ENCODE assay signal across 8 cellular contexts in the genomic region with DNA sequence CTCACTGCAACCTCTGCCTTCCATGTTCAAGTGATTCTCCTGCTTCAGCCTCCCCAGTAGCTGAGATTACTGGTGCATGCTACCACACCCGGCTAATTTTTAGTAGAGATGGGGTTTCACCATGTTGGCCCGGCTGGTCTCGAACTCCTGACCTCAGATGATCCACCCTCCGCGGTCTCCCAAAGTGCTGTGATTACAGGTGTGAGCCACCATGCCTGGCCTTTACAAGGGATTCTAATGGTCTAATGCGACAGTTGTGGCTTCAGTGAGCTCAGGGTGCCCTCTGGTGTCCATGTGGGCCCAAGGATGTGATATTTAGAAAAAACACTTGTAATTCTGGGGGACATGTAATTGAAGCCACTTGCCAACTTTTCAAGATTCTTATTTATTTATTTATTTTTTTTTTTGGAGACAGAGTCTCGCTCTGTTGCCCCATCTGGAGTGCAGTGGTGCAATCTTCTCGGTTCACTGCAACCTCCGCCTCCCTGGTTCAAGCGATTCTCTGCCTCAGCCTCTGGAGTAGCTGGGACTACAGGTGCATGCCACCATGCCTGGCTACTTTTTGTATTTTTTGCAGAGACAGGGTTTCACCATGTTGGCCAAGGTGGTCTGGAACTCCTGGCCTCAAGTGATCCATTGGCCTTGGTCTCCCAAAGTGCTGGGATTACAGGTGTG. TPM values are rescaled to one million over a fixed set of nuclear protein-coding genes. Genes with fewer than 3 reads are reported as not detected.
A peak's percentile ranks its signal among the peaks of the same experiment; 100 is the strongest.
DNase-seq lines count a peak whose midpoint lies in the region; TF ChIP-seq lines count a peak whose summit lies in the region.
"Not testable (repeated sequence)": the region's sequence is repeated elsewhere in the genome, so short reads cannot be mapped to it uniquely, and the experiment has no call there.

No MANE protein-coding gene starts in this region.

- H3K9me3 ChIP-seq in neural cell (ENCODE audit: low read length), result not testable (repeated sequence)

- H3F3A ChIP-seq in neural cell (ENCODE audit: insufficient read depth, low read length, poor library complexity, severe bottlenecking), result not testable (repeated sequence)

- not testable (repeated sequence) for H3K9me2 ChIP-seq in neural cell (ENCODE audit: insufficient read depth, low read length)

- H3K27ac Mint-ChIP-seq in IgD-negative memory B cell, result peak overlapping the region in 2 of 3 donors; percentile 9 to 64

- H4K20me1 ChIP-seq in neural cell (ENCODE audit: insufficient read depth), result not testable (repeated sequence)

- H3K4me2 ChIP-seq in neural cell (ENCODE audit: low read length), result not testable (repeated sequence)

- H3K36me3 ChIP-seq in neural cell (ENCODE audit: insufficient read depth, low read length), result not testable (repeated sequence)

- H3K27me3 ChIP-seq in neural cell (ENCODE audit: insufficient read depth, low read depth, low read length), result not testable (repeated sequence)

- H3K27ac ChIP-seq in neural cell (ENCODE audit: low read length), result not testable (repeated sequence)

- H3K27me3 Mint-ChIP-seq in IgD-negative memory B cell, result not testable (repeated sequence)

- TF ChIP-seq EP300 in neural cell (conservative IDR thresholded peaks at IDR 0.05; ENCODE audit: poor library complexity, severe bottlenecking), result not testable (repeated sequence)

- TF ChIP-seq RAD21 in neural cell (conservative IDR thresholded peaks at IDR 0.05), result peak; percentile 64

- DNase-seq in DMS114 treated with DMSO at 0.1 percent for 48 hours (lab: John Stamatoyannopoulos, UW; ENCODE audit: unreplicated experiment) (peak; percentile 75), NCI-H526 treated with DMSO at 0.1 percent for 48 hours (lab: John Stamatoyannopoulos, UW) (peak; percentile 31), UCSD-AML1 (lab: John Stamatoyannopoulos, UW; ENCODE audit: unreplicated experiment) (peak; percentile 59), amygdala (lab: John Stamatoyannopoulos, UW) (peak in 37 of 56 donors; percentile 3 to 82 (median 37)), glomerular visceral epithelial cell (ENCODE audit: extremely low spot score) (peak; percentile 81), stromal cell of bone marrow (ENCODE audit: low read depth) (peak; percentile 45)

- H3K4me3 Mint-ChIP-seq in IgD-negative memory B cell, result peak overlapping the region in 1 of 4 donors; percentile 32

- not testable (repeated sequence) for H3K9ac ChIP-seq in neural cell (ENCODE audit: low read length)

- not testable (repeated sequence) for H2AFZ ChIP-seq in neural cell (ENCODE audit: low read depth, low read length)

- not testable (repeated sequence) for H3K4me3 ChIP-seq in neural cell (ENCODE audit: low read length)

- H3K9me3 Mint-ChIP-seq in IgD-negative memory B cell, result not testable (repeated sequence)

- peaks cover 13 to 21% (median 15%) of the 10 kb centered on the region in 3 donors for H3K4me1 Mint-ChIP-seq in IgD-negative memory B cell

- H3K79me2 ChIP-seq in neural cell (replicated peaks; ENCODE audit: insufficient read depth, low read length), result not testable (repeated sequence)

- TF ChIP-seq CTCF in neural cell (IDR thresholded peaks at IDR 0.05; ENCODE audit: poor library complexity, severe bottlenecking), result peak; percentile 58

- not testable (repeated sequence) for H3K36me3 Mint-ChIP-seq in IgD-negative memory B cell

TF ChIP-seq in neural cell, 6 proteins besides CTCF, POLR2A, EP300 and RAD21:
- peak; percentile 56 for TF ChIP-seq SMC3 (conservative IDR thresholded peaks at IDR 0.05; ENCODE audit: poor library complexity)

RNA-seq across cellular contexts. Expression of a gene that starts 22.1 kb away (rescaled TPM):
- 0.70 TPM for polyA plus RNA-seq in IgD-negative memory B cell
- polyA plus RNA-seq in neural cell, result not detected in 2 replicates
- polyA minus RNA-seq in neural cell, result not detected in 2 replicates

RNA-seq across cellular contexts. Expression of a gene that starts 34.2 kb away (rescaled TPM):
- polyA plus RNA-seq in IgD-negative memory B cell (14.9 TPM), neural cell (2.5 and 3.6 TPM in 2 replicates)
- 2.9 and 4.4 TPM in 2 replicates for polyA minus RNA-seq in neural cell

RNA-seq across cellular contexts. Expression of a gene that starts 35.0 kb away (rescaled TPM):
- polyA plus RNA-seq in IgD-negative memory B cell (9.4 TPM), neural cell (19.5 and 19.7 TPM in 2 replicates)
- 8.2 and 9.3 TPM in 2 replicates for polyA minus RNA-seq in neural cell

RNA-seq across cellular contexts. Expression of a gene that starts 53.7 kb away (rescaled TPM):
- polyA plus RNA-seq in IgD-negative memory B cell (not detected), neural cell (not detected in 2 replicates)
- polyA minus RNA-seq in neural cell, result not detected in 2 replicates

Comparison
In these comparisons a context has a peak if more than half of its experiments do, and no peak if none do; other contexts are left out.
1. DNase-seq: peak in every context shown above with its lines; median percentile 81 in glomerular visceral epithelial cell; 75 in DMS114 treated with DMSO at 0.1 percent for 48 hours; 59 in UCSD-AML1; 45 in stromal cell of bone marrow; 37 in amygdala; 31 in NCI-H526 treated with DMSO at 0.1 percent for 48 hours.